In the genomic region with DNA sequence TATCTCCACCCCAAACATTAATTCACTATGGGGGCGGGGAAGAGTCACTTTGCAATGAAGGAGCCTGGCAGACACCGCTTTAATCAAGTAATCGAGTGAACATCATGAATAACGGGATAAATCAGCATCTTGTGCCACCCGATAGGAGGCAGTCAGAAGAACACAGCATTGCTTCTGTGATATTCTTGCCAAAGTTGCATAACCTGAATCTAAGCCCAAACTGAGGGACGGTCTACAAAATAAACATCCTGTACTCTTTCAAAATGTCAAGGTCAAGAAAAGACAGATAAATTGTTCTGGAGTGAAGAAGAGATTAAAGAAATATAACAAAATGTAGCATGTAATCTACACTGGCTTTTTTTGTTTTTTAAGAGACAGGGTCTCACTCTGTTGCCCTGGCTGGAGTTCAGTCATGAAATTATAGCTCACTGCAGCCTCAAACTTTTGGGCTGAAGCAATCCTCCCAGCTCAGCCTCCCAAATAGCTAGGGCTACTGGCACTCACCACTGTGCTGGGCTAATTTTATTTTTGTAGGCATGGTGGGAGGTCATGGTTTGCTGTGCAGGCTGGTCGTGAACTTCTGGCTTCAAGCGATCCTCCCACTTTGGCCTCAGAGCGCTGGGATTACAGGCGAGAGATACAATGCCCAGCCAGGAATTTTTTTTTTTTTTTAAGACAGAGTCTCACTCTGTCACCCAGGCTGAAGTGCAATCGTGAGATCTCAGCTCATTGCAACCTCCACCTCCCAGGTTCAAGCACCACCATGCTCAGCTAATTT, we compare ENCODE assay signal across 2 cellular contexts.
TF ChIP-seq lines count a peak whose summit lies in the region.

No MANE protein-coding gene starts in this region.

TF ChIP-seq in liver, 16 proteins besides CTCF, POLR2A, EP300 and RAD21:
- TF ChIP-seq RXRA (IDR thresholded peaks at IDR 0.05) (no peak), NR2F2 (IDR thresholded peaks at IDR 0.05) (peak; percentile 82)

TF ChIP-seq in HepG2, 621 proteins besides CTCF, POLR2A, EP300 and RAD21:
- no peak for TF ChIP-seq ZNF333 (CRISPR knock-in tag; IDR thresholded peaks at IDR 0.05; ENCODE audit: borderline replicate concordance)
- TF ChIP-seq AKAP8 (CRISPR knock-in tag; IDR thresholded peaks at IDR 0.05), result no peak
- TF ChIP-seq, protein P1, sequence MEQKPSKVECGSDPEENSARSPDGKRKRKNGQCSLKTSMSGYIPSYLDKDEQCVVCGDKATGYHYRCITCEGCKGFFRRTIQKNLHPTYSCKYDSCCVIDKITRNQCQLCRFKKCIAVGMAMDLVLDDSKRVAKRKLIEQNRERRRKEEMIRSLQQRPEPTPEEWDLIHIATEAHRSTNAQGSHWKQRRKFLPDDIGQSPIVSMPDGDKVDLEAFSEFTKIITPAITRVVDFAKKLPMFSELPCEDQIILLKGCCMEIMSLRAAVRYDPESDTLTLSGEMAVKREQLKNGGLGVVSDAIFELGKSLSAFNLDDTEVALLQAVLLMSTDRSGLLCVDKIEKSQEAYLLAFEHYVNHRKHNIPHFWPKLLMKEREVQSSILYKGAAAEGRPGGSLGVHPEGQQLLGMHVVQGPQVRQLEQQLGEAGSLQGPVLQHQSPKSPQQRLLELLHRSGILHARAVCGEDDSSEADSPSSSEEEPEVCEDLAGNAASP (CRISPR knock-in tag; IDR thresholded peaks at IDR 0.05; ENCODE audit: borderline replicate concordance), result no peak
- TF ChIP-seq, protein P2, sequence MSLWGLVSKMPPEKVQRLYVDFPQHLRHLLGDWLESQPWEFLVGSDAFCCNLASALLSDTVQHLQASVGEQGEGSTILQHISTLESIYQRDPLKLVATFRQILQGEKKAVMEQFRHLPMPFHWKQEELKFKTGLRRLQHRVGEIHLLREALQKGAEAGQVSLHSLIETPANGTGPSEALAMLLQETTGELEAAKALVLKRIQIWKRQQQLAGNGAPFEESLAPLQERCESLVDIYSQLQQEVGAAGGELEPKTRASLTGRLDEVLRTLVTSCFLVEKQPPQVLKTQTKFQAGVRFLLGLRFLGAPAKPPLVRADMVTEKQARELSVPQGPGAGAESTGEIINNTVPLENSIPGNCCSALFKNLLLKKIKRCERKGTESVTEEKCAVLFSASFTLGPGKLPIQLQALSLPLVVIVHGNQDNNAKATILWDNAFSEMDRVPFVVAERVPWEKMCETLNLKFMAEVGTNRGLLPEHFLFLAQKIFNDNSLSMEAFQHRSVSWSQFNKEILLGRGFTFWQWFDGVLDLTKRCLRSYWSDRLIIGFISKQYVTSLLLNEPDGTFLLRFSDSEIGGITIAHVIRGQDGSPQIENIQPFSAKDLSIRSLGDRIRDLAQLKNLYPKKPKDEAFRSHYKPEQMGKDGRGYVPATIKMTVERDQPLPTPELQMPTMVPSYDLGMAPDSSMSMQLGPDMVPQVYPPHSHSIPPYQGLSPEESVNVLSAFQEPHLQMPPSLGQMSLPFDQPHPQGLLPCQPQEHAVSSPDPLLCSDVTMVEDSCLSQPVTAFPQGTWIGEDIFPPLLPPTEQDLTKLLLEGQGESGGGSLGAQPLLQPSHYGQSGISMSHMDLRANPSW (CRISPR knock-in tag; IDR thresholded peaks at IDR 0.05; ENCODE audit: borderline replicate concordance), result no peak
- TF ChIP-seq, protein P3, sequence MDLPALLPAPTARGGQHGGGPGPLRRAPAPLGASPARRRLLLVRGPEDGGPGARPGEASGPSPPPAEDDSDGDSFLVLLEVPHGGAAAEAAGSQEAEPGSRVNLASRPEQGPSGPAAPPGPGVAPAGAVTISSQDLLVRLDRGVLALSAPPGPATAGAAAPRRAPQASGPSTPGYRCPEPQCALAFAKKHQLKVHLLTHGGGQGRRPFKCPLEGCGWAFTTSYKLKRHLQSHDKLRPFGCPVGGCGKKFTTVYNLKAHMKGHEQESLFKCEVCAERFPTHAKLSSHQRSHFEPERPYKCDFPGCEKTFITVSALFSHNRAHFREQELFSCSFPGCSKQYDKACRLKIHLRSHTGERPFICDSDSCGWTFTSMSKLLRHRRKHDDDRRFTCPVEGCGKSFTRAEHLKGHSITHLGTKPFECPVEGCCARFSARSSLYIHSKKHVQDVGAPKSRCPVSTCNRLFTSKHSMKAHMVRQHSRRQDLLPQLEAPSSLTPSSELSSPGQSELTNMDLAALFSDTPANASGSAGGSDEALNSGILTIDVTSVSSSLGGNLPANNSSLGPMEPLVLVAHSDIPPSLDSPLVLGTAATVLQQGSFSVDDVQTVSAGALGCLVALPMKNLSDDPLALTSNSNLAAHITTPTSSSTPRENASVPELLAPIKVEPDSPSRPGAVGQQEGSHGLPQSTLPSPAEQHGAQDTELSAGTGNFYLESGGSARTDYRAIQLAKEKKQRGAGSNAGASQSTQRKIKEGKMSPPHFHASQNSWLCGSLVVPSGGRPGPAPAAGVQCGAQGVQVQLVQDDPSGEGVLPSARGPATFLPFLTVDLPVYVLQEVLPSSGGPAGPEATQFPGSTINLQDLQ (CRISPR knock-in tag; IDR thresholded peaks at IDR 0.05), result no peak
- TF ChIP-seq DNMT1 (CRISPR knock-in tag; IDR thresholded peaks at IDR 0.05), result no peak
- no peak for TF ChIP-seq ZNF577 (CRISPR knock-in tag; IDR thresholded peaks at IDR 0.05; ENCODE audit: borderline replicate concordance, low read depth)
- no peak for TF ChIP-seq ZNF501 (CRISPR knock-in tag; IDR thresholded peaks at IDR 0.05)
- TF ChIP-seq RXRB (CRISPR knock-in tag; IDR thresholded peaks at IDR 0.05; ENCODE audit: borderline replicate concordance), result no peak
- TF ChIP-seq, protein P4, sequence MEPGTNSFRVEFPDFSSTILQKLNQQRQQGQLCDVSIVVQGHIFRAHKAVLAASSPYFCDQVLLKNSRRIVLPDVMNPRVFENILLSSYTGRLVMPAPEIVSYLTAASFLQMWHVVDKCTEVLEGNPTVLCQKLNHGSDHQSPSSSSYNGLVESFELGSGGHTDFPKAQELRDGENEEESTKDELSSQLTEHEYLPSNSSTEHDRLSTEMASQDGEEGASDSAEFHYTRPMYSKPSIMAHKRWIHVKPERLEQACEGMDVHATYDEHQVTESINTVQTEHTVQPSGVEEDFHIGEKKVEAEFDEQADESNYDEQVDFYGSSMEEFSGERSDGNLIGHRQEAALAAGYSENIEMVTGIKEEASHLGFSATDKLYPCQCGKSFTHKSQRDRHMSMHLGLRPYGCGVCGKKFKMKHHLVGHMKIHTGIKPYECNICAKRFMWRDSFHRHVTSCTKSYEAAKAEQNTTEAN (CRISPR knock-in tag; conservative IDR thresholded peaks at IDR 0.05), result no peak
- TF ChIP-seq, protein P5, sequence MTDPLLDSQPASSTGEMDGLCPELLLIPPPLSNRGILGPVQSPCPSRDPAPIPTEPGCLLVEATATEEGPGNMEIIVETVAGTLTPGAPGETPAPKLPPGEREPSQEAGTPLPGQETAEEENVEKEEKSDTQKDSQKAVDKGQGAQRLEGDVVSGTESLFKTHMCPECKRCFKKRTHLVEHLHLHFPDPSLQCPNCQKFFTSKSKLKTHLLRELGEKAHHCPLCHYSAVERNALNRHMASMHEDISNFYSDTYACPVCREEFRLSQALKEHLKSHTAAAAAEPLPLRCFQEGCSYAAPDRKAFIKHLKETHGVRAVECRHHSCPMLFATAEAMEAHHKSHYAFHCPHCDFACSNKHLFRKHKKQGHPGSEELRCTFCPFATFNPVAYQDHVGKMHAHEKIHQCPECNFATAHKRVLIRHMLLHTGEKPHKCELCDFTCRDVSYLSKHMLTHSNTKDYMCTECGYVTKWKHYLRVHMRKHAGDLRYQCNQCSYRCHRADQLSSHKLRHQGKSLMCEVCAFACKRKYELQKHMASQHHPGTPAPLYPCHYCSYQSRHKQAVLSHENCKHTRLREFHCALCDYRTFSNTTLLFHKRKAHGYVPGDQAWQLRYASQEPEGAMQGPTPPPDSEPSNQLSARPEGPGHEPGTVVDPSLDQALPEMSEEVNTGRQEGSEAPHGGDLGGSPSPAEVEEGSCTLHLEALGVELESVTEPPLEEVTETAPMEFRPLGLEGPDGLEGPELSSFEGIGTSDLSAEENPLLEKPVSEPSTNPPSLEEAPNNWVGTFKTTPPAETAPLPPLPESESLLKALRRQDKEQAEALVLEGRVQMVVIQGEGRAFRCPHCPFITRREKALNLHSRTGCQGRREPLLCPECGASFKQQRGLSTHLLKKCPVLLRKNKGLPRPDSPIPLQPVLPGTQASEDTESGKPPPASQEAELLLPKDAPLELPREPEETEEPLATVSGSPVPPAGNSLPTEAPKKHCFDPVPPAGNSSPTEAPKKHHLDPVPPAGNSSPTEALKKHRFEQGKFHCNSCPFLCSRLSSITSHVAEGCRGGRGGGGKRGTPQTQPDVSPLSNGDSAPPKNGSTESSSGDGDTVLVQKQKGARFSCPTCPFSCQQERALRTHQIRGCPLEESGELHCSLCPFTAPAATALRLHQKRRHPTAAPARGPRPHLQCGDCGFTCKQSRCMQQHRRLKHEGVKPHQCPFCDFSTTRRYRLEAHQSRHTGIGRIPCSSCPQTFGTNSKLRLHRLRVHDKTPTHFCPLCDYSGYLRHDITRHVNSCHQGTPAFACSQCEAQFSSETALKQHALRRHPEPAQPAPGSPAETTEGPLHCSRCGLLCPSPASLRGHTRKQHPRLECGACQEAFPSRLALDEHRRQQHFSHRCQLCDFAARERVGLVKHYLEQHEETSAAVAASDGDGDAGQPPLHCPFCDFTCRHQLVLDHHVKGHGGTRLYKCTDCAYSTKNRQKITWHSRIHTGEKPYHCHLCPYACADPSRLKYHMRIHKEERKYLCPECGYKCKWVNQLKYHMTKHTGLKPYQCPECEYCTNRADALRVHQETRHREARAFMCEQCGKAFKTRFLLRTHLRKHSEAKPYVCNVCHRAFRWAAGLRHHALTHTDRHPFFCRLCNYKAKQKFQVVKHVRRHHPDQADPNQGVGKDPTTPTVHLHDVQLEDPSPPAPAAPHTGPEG (CRISPR knock-in tag; IDR thresholded peaks at IDR 0.05), result no peak
- TF ChIP-seq, protein P6, sequence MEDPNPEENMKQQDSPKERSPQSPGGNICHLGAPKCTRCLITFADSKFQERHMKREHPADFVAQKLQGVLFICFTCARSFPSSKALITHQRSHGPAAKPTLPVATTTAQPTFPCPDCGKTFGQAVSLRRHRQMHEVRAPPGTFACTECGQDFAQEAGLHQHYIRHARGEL (CRISPR knock-in tag; IDR thresholded peaks at IDR 0.05), result no peak
- TF ChIP-seq, protein P7, sequence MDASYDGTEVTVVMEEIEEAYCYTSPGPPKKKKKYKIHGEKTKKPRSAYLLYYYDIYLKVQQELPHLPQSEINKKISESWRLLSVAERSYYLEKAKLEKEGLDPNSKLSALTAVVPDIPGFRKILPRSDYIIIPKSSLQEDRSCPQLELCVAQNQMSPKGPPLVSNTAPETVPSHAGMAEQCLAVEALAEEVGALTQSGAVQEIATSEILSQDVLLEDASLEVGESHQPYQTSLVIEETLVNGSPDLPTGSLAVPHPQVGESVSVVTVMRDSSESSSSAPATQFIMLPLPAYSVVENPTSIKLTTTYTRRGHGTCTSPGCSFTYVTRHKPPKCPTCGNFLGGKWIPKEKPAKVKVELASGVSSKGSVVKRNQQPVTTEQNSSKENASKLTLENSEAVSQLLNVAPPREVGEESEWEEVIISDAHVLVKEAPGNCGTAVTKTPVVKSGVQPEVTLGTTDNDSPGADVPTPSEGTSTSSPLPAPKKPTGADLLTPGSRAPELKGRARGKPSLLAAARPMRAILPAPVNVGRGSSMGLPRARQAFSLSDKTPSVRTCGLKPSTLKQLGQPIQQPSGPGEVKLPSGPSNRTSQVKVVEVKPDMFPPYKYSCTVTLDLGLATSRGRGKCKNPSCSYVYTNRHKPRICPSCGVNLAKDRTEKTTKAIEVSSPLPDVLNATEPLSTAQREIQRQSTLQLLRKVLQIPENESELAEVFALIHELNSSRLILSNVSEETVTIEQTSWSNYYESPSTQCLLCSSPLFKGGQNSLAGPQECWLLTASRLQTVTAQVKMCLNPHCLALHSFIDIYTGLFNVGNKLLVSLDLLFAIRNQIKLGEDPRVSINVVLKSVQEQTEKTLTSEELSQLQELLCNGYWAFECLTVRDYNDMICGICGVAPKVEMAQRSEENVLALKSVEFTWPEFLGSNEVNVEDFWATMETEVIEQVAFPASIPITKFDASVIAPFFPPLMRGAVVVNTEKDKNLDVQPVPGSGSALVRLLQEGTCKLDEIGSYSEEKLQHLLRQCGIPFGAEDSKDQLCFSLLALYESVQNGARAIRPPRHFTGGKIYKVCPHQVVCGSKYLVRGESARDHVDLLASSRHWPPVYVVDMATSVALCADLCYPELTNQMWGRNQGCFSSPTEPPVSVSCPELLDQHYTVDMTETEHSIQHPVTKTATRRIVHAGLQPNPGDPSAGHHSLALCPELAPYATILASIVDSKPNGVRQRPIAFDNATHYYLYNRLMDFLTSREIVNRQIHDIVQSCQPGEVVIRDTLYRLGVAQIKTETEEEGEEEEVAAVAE (CRISPR knock-in tag; IDR thresholded peaks at IDR 0.05; ENCODE audit: borderline replicate concordance), result no peak
- no peak for TF ChIP-seq ZNF3 (CRISPR knock-in tag; IDR thresholded peaks at IDR 0.05)
- TF ChIP-seq FOXA1 (IDR thresholded peaks at IDR 0.05), result no peak
- no peak for TF ChIP-seq FOXA1 (CRISPR knock-in tag; IDR thresholded peaks at IDR 0.05)
- TF ChIP-seq, protein P8, sequence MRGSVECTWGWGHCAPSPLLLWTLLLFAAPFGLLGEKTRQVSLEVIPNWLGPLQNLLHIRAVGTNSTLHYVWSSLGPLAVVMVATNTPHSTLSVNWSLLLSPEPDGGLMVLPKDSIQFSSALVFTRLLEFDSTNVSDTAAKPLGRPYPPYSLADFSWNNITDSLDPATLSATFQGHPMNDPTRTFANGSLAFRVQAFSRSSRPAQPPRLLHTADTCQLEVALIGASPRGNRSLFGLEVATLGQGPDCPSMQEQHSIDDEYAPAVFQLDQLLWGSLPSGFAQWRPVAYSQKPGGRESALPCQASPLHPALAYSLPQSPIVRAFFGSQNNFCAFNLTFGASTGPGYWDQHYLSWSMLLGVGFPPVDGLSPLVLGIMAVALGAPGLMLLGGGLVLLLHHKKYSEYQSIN (CRISPR knock-in tag; IDR thresholded peaks at IDR 0.05; ENCODE audit: borderline replicate concordance), result no peak
- no peak for TF ChIP-seq ZNF644 (CRISPR knock-in tag; IDR thresholded peaks at IDR 0.05; ENCODE audit: low read depth)
- no peak for TF ChIP-seq NFYC (CRISPR knock-in tag; IDR thresholded peaks at IDR 0.05)
- no peak for TF ChIP-seq ZNF775 (CRISPR knock-in tag; IDR thresholded peaks at IDR 0.05; ENCODE audit: borderline replicate concordance)
